8 cellular contexts compared by ENCODE assay signal in genomic region chr18:2982452-2983172, GRCh38. TPM values are rescaled to one million over a fixed set of nuclear protein-coding genes. Genes with fewer than 3 reads are reported as not detected.
A peak's percentile ranks its signal among the peaks of the same experiment; 100 is the strongest.
DNase-seq lines count a peak whose midpoint lies in the region; ATAC-seq and TF ChIP-seq lines count a peak whose summit lies in the region.

No MANE protein-coding gene starts in this region.

- H3K36me3 Mint-ChIP-seq in CD14-positive monocyte: peaks cover 12 to 16% of the 10 kb centered on the region in 2 donors
- peaks cover 0 to 31% (median 3%) of the 10 kb centered on the region in 5 donors for H3K36me3 Mint-ChIP-seq in naive thymus-derived CD4-positive, alpha-beta T cell

- H3K27me3 Mint-ChIP-seq in CD14-positive monocyte (ENCODE audit: low read depth in 3 of 3): peaks cover 0 to 4% (median 0%) of the 10 kb centered on the region in 3 donors
- no peaks in the 10 kb centered on the region for H3K27me3 Mint-ChIP-seq in naive thymus-derived CD4-positive, alpha-beta T cell

- intact Hi-C loops in CD14-positive monocyte (cut with micrococcal nuclease): loop anchor here in 1 of 2 donors (10.0 kb wide), 1 partner anchor 138 kb away; the partner anchor contains the start of gene EMILIN2
- intact Hi-C loops in naive thymus-derived CD4-positive, alpha-beta T cell (cut with micrococcal nuclease): loop anchor here (1.0 to 5.0 kb wide), 3 partner anchors 22 to 470 kb away; partner anchors contain the start of genes MYL12A (in 1 of the 2) and TGIF1 (in 1 of the 2)

- no peak overlapping the region for H3K4me3 Mint-ChIP-seq in CD14-positive monocyte
- peak overlapping the region; percentile 78 to 94 (median 84) for H3K4me3 Mint-ChIP-seq in naive thymus-derived CD4-positive, alpha-beta T cell

- no peak overlapping the region for H3K27ac ChIP-seq in KMS-11
- peak overlapping the region; percentile 94 for H3K27ac ChIP-seq in brain microvascular endothelial cell
- peak overlapping the region; percentile 76 for H3K27ac ChIP-seq in naive thymus-derived CD4-positive, alpha-beta T cell (ENCODE audit: low read depth, low read length)
- H3K27ac ChIP-seq in RWPE1: no peak overlapping the region

- H3K4me1 ChIP-seq in KMS-11 (ENCODE audit: low read depth, poor library complexity, severe bottlenecking): peaks cover 61% of the 10 kb centered on the region
- peaks cover 49 to 55% of the 10 kb centered on the region in 2 donors for H3K4me1 ChIP-seq in naive thymus-derived CD4-positive, alpha-beta T cell (ENCODE audit: control insufficient read depth in 2 of 2, insufficient read depth in 2 of 2, low read length in 2 of 2)

- H3K4me1 Mint-ChIP-seq in CD14-positive monocyte: peaks cover 71% of the 10 kb centered on the region
- peaks cover 46 to 80% (median 73%) of the 10 kb centered on the region in 7 donors for H3K4me1 Mint-ChIP-seq in naive thymus-derived CD4-positive, alpha-beta T cell

- no peaks in the 10 kb centered on the region for H4K20me1 ChIP-seq in KMS-11 (ENCODE audit: insufficient read depth)

- peak; percentile 16 for ATAC-seq in naive thymus-derived CD4-positive, alpha-beta T cell
- ATAC-seq in HG03460 (IDR thresholded peaks at IDR 0.05; ENCODE audit: unreplicated experiment): no peak

- H3K27me3 ChIP-seq in KMS-11 (ENCODE audit: insufficient read depth, low read depth) (no peaks in the 10 kb centered on the region), brain microvascular endothelial cell (replicated peaks) (no peaks in the 10 kb centered on the region)
- no peaks in the 10 kb centered on the region for H3K27me3 ChIP-seq in naive thymus-derived CD4-positive, alpha-beta T cell (ENCODE audit: control insufficient read depth in 2 of 2, insufficient read depth in 2 of 2, low read length in 2 of 2)

- H3K36me3 ChIP-seq in KMS-11 (ENCODE audit: insufficient read depth) (no peaks in the 10 kb centered on the region), brain microvascular endothelial cell (replicated peaks) (no peaks in the 10 kb centered on the region)
- no peaks in the 10 kb centered on the region for H3K36me3 ChIP-seq in naive thymus-derived CD4-positive, alpha-beta T cell (ENCODE audit: control insufficient read depth in 2 of 3, insufficient read depth in 3 of 3, low read length in 3 of 3)

- POLR2A ChIA-PET in naive thymus-derived CD4-positive, alpha-beta T cell (lab: Charles Lee): interaction anchor here (0.6 to 8.9 kb wide), 27 partner anchors 10 to 476 kb away, joined by 3 to 151 read pairs (median 5); partner anchors contain the start of genes LPIN2 and SMCHD1
- POLR2A ChIA-PET in RWPE1 (lab: Yijun Ruan, JAX; ENCODE audit: low non-redundant PET): no interaction called here

- H2AFZ ChIP-seq in KMS-11 (ENCODE audit: low read depth): no peak overlapping the region

- no peak overlapping the region for H3K4me3 ChIP-seq in KMS-11 (IDR thresholded peaks at IDR 0.05; ENCODE audit: insufficient read depth, low read depth, low read length)
- H3K4me3 ChIP-seq in brain microvascular endothelial cell (ENCODE audit: low read depth, low read length): no peak overlapping the region
- peak overlapping the region; percentile 69 for H3K4me3 ChIP-seq in naive thymus-derived CD4-positive, alpha-beta T cell (ENCODE audit: low read length)

- in situ Hi-C loops in brain microvascular endothelial cell (cut with HindIII; ENCODE audit: low pct_ligation_motif_present, low sequenced_read_pairs): no loop called here

- CTCF ChIA-PET in naive thymus-derived CD4-positive, alpha-beta T cell (lab: Charles Lee): interaction anchor here (0.6 to 8.7 kb wide), 16 partner anchors 12 to 263 kb away, joined by 3 to 150 read pairs (median 6); no protein-coding TSS in a partner anchor
- CTCF ChIA-PET in RWPE1 (lab: Yijun Ruan, JAX): interaction anchor here (0.7 to 1.0 kb wide), 2 partner anchors 13 to 269 kb away, joined by 4 read pairs; no protein-coding TSS in a partner anchor

- no peak overlapping the region for H3K9ac ChIP-seq in KMS-11

- H3K79me2 ChIP-seq in KMS-11 (ENCODE audit: insufficient read depth, low read depth): no peaks in the 10 kb centered on the region; the same call in 1 of the 2 replicates

- no peaks in the 10 kb centered on the region for H3K9me3 Mint-ChIP-seq in CD14-positive monocyte
- no peaks in the 10 kb centered on the region for H3K9me3 Mint-ChIP-seq in naive thymus-derived CD4-positive, alpha-beta T cell

- 0 out of 2 replicates have a peak overlapping the region, but pooled peaks have one; percentile 17 for H3K4me2 ChIP-seq in KMS-11

- TF ChIP-seq CTCF in CD14-positive monocyte (IDR thresholded peaks at IDR 0.05) (no peak), KMS-11 (conservative IDR thresholded peaks at IDR 0.05; ENCODE audit: low read depth, low read length) (no peak), brain microvascular endothelial cell (IDR thresholded peaks at IDR 0.05; ENCODE audit: low read depth, low read length, missing control alignments) (no peak), RWPE1 (conservative IDR thresholded peaks at IDR 0.05; ENCODE audit: low read depth) (no peak)

- no peaks in the 10 kb centered on the region for H3K9me3 ChIP-seq in naive thymus-derived CD4-positive, alpha-beta T cell (ENCODE audit: control insufficient read depth in 2 of 3, low read length in 3 of 3)

- no peak for DNase-seq in CD14-positive monocyte (ENCODE audit: low spot score)
- no peak for DNase-seq in brain microvascular endothelial cell
- peak in 6 of 9 donors; percentile 32 to 60 (median 46) for DNase-seq in naive thymus-derived CD4-positive, alpha-beta T cell
- DNase-seq in islet precursor cell: no peak
- DNase-seq in stimulated activated CD4-positive, alpha-beta T cell treated with anti-CD3 and anti-CD28 coated beads, Interleukin-4, amount 100 ng/mL, for 1 hour: no peak
- DNase-seq in RWPE1 (ENCODE audit: low spot score): no peak

- H3K27ac Mint-ChIP-seq in CD14-positive monocyte: peak overlapping the region; percentile 35 to 94 (median 61)
- H3K27ac Mint-ChIP-seq in naive thymus-derived CD4-positive, alpha-beta T cell: peak overlapping the region; percentile 88 to 98 (median 94)

RNA-seq across cellular contexts. Expression of gene LPIN2, which starts 30.3 kb away (rescaled TPM):
- 10 to 100 TPM in 1 of 2 donors, 1 to 10 TPM in 1; 9.3 to 10.3 TPM for polyA plus RNA-seq in CD14-positive monocyte
- 100 to 1,000 TPM in 1 of 5 experiments, 10 to 100 TPM in 4; 58.8 to 133 (median 73.6) TPM for total RNA-seq in naive thymus-derived CD4-positive, alpha-beta T cell
- 10 to 100 TPM; 63.7 to 73.1 TPM for polyA plus RNA-seq in naive thymus-derived CD4-positive, alpha-beta T cell

Comparison
In these comparisons a context has a peak if more than half of its experiments do, and no peak if none do; other contexts are left out.
1. DNase-seq: peak in naive thymus-derived CD4-positive, alpha-beta T cell (6 of 9); none in CD14-positive monocyte (single experiment), brain microvascular endothelial cell (single experiment), islet precursor cell (single experiment), stimulated activated CD4-positive, alpha-beta T cell treated with anti-CD3 and anti-CD28 coated beads, Interleukin-4, amount 100 ng/mL, for 1 hour (single experiment) and RWPE1 (single experiment).
2. H3K4me3 Mint-ChIP-seq: peak in naive thymus-derived CD4-positive, alpha-beta T cell (10 of 10); none in CD14-positive monocyte (0 of 2).
3. H3K27ac ChIP-seq: peak in brain microvascular endothelial cell (single experiment) and naive thymus-derived CD4-positive, alpha-beta T cell (single experiment); none in KMS-11 (single experiment) and RWPE1 (single experiment).
4. RNA of gene LPIN2, which starts 30.3 kb away (polyA plus RNA-seq): 63.7 to 73.1 TPM in naive thymus-derived CD4-positive, alpha-beta T cell; 9.3 to 10.3 TPM in CD14-positive monocyte; every median in the first group is over 4 times any median in the second.